ENCODE assay signal across 1 cellular context in the genomic region with DNA sequence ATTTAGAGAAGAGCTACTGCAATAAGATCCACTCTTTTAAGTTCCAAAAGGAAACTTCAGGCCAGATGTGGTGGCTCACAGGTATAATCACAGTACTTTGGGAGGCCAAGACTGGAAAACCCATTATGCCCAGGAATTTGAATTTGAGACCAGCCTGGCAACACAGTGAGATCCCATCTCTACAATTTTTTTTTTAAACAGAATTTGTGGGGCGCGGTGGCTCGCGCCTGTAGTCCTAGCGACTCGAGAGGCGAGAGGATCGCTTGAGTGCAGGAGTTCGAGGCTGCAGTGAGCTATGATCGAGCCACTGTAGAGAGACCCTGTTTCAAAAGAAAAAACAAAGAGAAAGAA.
A peak's percentile ranks its signal among the peaks of the same experiment; 100 is the strongest.
TF ChIP-seq lines count a peak whose summit lies in the region.

No MANE protein-coding gene starts in this region.

TF ChIP-seq in K562, 482 proteins besides CTCF, POLR2A, EP300 and RAD21:
- TF ChIP-seq, protein P1, sequence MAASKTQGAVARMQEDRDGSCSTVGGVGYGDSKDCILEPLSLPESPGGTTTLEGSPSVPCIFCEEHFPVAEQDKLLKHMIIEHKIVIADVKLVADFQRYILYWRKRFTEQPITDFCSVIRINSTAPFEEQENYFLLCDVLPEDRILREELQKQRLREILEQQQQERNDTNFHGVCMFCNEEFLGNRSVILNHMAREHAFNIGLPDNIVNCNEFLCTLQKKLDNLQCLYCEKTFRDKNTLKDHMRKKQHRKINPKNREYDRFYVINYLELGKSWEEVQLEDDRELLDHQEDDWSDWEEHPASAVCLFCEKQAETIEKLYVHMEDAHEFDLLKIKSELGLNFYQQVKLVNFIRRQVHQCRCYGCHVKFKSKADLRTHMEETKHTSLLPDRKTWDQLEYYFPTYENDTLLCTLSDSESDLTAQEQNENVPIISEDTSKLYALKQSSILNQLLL (CRISPR knock-in tag; IDR thresholded peaks at IDR 0.05; ENCODE audit: borderline replicate concordance) = no peak
- TF ChIP-seq ZNF384 (IDR thresholded peaks at IDR 0.05; ENCODE audit: low read depth, low read length) (0 out of 2 replicates have a peak, but pooled peaks have one; percentile 14), ADNP (tag; IDR thresholded peaks at IDR 0.05) (peak; percentile 62)
